8 cellular contexts compared by ENCODE assay signal in genomic region chr20:7220755-7221154, GRCh38.
"Had no signal": no experiment of that assay in that cellular context is flagged by ENCODE, and none has a peak within 500 bp of the region (broad histone marks: within the 10 kb centered on the region; RNA-seq: fewer than 3 reads in every experiment).

No MANE protein-coding gene starts in this region.

- H3K4me3 ChIP-seq: GM12878 had no signal

- DNase-seq: GDM1, GF-D8 had no signal

- FAIRE-seq: G401.6, GM12878, GM12891, GM12892, GM18507, GM19239 had no signal

- ATAC-seq: GM12878 had no signal
